ENCODE assay signal across 1 cellular context in the genomic region with DNA sequence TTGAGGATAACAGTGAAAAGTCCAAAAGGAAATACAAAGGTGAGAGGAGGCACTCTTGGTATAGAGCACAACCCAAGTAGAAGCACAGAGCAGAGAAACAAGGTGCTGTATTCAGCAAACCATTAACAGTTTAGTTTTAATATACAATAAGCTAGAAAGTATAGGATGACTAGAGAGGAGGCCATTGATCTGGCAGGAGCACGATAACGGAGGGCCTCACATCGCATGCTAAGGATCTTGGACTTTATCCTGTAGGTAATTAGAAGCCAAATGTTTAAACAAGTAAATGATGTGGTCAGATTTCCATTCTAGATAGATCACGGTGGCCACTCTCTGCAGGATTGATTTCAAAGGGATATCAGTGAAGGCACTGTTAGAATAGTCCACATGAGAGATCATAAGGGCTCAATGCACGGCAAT.
TF ChIP-seq lines count a peak whose summit lies in the region.

No MANE protein-coding gene starts in this region.

TF ChIP-seq in HepG2, 621 proteins besides CTCF, POLR2A, EP300 and RAD21 (continued from another document and continues in another):
- no peak for TF ChIP-seq HES4 (CRISPR knock-in tag; IDR thresholded peaks at IDR 0.05; ENCODE audit: borderline replicate concordance)
- TF ChIP-seq ZNF17 (CRISPR knock-in tag; IDR thresholded peaks at IDR 0.05) = no peak
- no peak for TF ChIP-seq ZNF282 (IDR thresholded peaks at IDR 0.05; ENCODE audit: partially characterized antibody)
- TF ChIP-seq BATF2 (CRISPR knock-in tag; IDR thresholded peaks at IDR 0.05) = no peak
- TF ChIP-seq, protein P1, sequence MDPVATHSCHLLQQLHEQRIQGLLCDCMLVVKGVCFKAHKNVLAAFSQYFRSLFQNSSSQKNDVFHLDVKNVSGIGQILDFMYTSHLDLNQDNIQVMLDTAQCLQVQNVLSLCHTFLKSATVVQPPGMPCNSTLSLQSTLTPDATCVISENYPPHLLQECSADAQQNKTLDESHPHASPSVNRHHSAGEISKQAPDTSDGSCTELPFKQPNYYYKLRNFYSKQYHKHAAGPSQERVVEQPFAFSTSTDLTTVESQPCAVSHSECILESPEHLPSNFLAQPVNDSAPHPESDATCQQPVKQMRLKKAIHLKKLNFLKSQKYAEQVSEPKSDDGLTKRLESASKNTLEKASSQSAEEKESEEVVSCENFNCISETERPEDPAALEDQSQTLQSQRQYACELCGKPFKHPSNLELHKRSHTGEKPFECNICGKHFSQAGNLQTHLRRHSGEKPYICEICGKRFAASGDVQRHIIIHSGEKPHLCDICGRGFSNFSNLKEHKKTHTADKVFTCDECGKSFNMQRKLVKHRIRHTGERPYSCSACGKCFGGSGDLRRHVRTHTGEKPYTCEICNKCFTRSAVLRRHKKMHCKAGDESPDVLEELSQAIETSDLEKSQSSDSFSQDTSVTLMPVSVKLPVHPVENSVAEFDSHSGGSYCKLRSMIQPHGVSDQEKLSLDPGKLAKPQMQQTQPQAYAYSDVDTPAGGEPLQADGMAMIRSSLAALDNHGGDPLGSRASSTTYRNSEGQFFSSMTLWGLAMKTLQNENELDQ (CRISPR knock-in tag; IDR thresholded peaks at IDR 0.05; ENCODE audit: borderline replicate concordance) = no peak
- TF ChIP-seq ATF5 (CRISPR knock-in tag; IDR thresholded peaks at IDR 0.05; ENCODE audit: low read depth) = no peak
- peak; percentile 93; the same call in 1 of the 2 replicates for TF ChIP-seq ZBTB20 (CRISPR knock-in tag; IDR thresholded peaks at IDR 0.05; ENCODE audit: borderline replicate concordance, low read depth)
- TF ChIP-seq, protein P2, sequence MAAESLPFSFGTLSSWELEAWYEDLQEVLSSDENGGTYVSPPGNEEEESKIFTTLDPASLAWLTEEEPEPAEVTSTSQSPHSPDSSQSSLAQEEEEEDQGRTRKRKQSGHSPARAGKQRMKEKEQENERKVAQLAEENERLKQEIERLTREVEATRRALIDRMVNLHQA (CRISPR knock-in tag; IDR thresholded peaks at IDR 0.05) = no peak
- no peak for TF ChIP-seq SMAD1 (CRISPR knock-in tag; IDR thresholded peaks at IDR 0.05; ENCODE audit: borderline replicate concordance, low read depth)
- no peak; the same call in 1 of the 2 replicates for TF ChIP-seq ZFY (CRISPR knock-in tag; IDR thresholded peaks at IDR 0.05)
- no peak for TF ChIP-seq ATAD3A (CRISPR knock-in tag; IDR thresholded peaks at IDR 0.05)
- peak; percentile 69; the same call in 1 of the 2 replicates for TF ChIP-seq BRD4 (CRISPR knock-in tag; IDR thresholded peaks at IDR 0.05)
- TF ChIP-seq, protein P3, sequence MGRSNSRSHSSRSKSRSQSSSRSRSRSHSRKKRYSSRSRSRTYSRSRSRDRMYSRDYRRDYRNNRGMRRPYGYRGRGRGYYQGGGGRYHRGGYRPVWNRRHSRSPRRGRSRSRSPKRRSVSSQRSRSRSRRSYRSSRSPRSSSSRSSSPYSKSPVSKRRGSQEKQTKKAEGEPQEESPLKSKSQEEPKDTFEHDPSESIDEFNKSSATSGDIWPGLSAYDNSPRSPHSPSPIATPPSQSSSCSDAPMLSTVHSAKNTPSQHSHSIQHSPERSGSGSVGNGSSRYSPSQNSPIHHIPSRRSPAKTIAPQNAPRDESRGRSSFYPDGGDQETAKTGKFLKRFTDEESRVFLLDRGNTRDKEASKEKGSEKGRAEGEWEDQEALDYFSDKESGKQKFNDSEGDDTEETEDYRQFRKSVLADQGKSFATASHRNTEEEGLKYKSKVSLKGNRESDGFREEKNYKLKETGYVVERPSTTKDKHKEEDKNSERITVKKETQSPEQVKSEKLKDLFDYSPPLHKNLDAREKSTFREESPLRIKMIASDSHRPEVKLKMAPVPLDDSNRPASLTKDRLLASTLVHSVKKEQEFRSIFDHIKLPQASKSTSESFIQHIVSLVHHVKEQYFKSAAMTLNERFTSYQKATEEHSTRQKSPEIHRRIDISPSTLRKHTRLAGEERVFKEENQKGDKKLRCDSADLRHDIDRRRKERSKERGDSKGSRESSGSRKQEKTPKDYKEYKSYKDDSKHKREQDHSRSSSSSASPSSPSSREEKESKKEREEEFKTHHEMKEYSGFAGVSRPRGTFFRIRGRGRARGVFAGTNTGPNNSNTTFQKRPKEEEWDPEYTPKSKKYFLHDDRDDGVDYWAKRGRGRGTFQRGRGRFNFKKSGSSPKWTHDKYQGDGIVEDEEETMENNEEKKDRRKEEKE (IDR thresholded peaks at IDR 0.05) = no peak
- no peak for TF ChIP-seq SOX6 (IDR thresholded peaks at IDR 0.05)
- peak; percentile 88 for TF ChIP-seq SOX6 (CRISPR knock-in tag; IDR thresholded peaks at IDR 0.05)
- TF ChIP-seq, protein P4, sequence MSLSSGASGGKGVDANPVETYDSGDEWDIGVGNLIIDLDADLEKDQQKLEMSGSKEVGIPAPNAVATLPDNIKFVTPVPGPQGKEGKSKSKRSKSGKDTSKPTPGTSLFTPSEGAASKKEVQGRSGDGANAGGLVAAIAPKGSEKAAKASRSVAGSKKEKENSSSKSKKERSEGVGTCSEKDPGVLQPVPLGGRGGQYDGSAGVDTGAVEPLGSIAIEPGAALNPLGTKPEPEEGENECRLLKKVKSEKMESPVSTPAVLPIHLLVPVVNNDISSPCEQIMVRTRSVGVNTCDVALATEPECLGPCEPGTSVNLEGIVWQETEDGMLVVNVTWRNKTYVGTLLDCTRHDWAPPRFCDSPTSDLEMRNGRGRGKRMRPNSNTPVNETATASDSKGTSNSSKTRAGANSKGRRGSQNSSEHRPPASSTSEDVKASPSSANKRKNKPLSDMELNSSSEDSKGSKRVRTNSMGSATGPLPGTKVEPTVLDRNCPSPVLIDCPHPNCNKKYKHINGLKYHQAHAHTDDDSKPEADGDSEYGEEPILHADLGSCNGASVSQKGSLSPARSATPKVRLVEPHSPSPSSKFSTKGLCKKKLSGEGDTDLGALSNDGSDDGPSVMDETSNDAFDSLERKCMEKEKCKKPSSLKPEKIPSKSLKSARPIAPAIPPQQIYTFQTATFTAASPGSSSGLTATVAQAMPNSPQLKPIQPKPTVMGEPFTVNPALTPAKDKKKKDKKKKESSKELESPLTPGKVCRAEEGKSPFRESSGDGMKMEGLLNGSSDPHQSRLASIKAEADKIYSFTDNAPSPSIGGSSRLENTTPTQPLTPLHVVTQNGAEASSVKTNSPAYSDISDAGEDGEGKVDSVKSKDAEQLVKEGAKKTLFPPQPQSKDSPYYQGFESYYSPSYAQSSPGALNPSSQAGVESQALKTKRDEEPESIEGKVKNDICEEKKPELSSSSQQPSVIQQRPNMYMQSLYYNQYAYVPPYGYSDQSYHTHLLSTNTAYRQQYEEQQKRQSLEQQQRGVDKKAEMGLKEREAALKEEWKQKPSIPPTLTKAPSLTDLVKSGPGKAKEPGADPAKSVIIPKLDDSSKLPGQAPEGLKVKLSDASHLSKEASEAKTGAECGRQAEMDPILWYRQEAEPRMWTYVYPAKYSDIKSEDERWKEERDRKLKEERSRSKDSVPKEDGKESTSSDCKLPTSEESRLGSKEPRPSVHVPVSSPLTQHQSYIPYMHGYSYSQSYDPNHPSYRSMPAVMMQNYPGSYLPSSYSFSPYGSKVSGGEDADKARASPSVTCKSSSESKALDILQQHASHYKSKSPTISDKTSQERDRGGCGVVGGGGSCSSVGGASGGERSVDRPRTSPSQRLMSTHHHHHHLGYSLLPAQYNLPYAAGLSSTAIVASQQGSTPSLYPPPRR (CRISPR knock-in tag; IDR thresholded peaks at IDR 0.05; ENCODE audit: borderline replicate concordance) = peak; percentile 69; the same call in 1 of the 2 replicates
- 0 out of 2 replicates have a peak, but pooled peaks have one; percentile 26 for TF ChIP-seq RCOR2 (CRISPR knock-in tag; IDR thresholded peaks at IDR 0.05)
- no peak for TF ChIP-seq GTF2F1 (IDR thresholded peaks at IDR 0.05; ENCODE audit: low read length)
- TF ChIP-seq TOPORS (CRISPR knock-in tag; IDR thresholded peaks at IDR 0.05) = no peak
- peak; percentile 78; the same call in 1 of the 2 replicates for TF ChIP-seq HMG20A (CRISPR knock-in tag; IDR thresholded peaks at IDR 0.05; ENCODE audit: borderline replicate concordance)
- TF ChIP-seq SNAPC4 (CRISPR knock-in tag; IDR thresholded peaks at IDR 0.05) = no peak
- no peak; the same call in 1 of the 2 replicates for TF ChIP-seq POLR2G (IDR thresholded peaks at IDR 0.05; ENCODE audit: low read depth, low read length)
- no peak for TF ChIP-seq NRL (CRISPR knock-in tag; IDR thresholded peaks at IDR 0.05; ENCODE audit: borderline replicate concordance)
- TF ChIP-seq ZNF761 (CRISPR knock-in tag; conservative IDR thresholded peaks at IDR 0.05) = no peak
- no peak for TF ChIP-seq MZF1 (CRISPR knock-in tag; IDR thresholded peaks at IDR 0.05; ENCODE audit: borderline replicate concordance)
- TF ChIP-seq ZFP41 (CRISPR knock-in tag; IDR thresholded peaks at IDR 0.05; ENCODE audit: borderline replicate concordance) = no peak
- TF ChIP-seq, protein P5, sequence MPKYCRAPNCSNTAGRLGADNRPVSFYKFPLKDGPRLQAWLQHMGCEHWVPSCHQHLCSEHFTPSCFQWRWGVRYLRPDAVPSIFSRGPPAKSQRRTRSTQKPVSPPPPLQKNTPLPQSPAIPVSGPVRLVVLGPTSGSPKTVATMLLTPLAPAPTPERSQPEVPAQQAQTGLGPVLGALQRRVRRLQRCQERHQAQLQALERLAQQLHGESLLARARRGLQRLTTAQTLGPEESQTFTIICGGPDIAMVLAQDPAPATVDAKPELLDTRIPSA (CRISPR knock-in tag; IDR thresholded peaks at IDR 0.05; ENCODE audit: borderline replicate concordance) = no peak
- TF ChIP-seq ZNF367 (CRISPR knock-in tag; IDR thresholded peaks at IDR 0.05; ENCODE audit: borderline replicate concordance) = no peak
- no peak for TF ChIP-seq ZNF670 (CRISPR knock-in tag; IDR thresholded peaks at IDR 0.05; ENCODE audit: borderline replicate concordance)
- no peak for TF ChIP-seq THAP7 (CRISPR knock-in tag; IDR thresholded peaks at IDR 0.05)
- no peak for TF ChIP-seq ZNF781 (CRISPR knock-in tag; IDR thresholded peaks at IDR 0.05; ENCODE audit: borderline replicate concordance, not compliant biosample characterization)
- peak; percentile 88 for TF ChIP-seq GFI1 (CRISPR knock-in tag; IDR thresholded peaks at IDR 0.05; ENCODE audit: borderline replicate concordance)
- no peak for TF ChIP-seq ZSCAN9 (CRISPR knock-in tag; IDR thresholded peaks at IDR 0.05; ENCODE audit: borderline replicate concordance)
- TF ChIP-seq HDAC2 (CRISPR knock-in tag; IDR thresholded peaks at IDR 0.05) = peak; percentile 82
- no peak for TF ChIP-seq ZNF570 (CRISPR knock-in tag; IDR thresholded peaks at IDR 0.05; ENCODE audit: borderline replicate concordance)
- TF ChIP-seq RFXAP (CRISPR knock-in tag; IDR thresholded peaks at IDR 0.05; ENCODE audit: borderline replicate concordance) = 0 out of 2 replicates have a peak, but pooled peaks have one; percentile 47
- no peak for TF ChIP-seq NCOA5 (CRISPR knock-in tag; IDR thresholded peaks at IDR 0.05)
- 0 out of 2 replicates have a peak, but pooled peaks have one; percentile 32 for TF ChIP-seq SMAD3 (CRISPR knock-in tag; IDR thresholded peaks at IDR 0.05)
- TF ChIP-seq CAMTA2 (CRISPR knock-in tag; IDR thresholded peaks at IDR 0.05; ENCODE audit: borderline replicate concordance) = no peak
- TF ChIP-seq ZSCAN30 (CRISPR knock-in tag; IDR thresholded peaks at IDR 0.05) = no peak
- no peak for TF ChIP-seq ZNF468 (CRISPR knock-in tag; IDR thresholded peaks at IDR 0.05)
